Comparison of ENCODE assay signal across 25 cellular contexts in the genomic region with DNA sequence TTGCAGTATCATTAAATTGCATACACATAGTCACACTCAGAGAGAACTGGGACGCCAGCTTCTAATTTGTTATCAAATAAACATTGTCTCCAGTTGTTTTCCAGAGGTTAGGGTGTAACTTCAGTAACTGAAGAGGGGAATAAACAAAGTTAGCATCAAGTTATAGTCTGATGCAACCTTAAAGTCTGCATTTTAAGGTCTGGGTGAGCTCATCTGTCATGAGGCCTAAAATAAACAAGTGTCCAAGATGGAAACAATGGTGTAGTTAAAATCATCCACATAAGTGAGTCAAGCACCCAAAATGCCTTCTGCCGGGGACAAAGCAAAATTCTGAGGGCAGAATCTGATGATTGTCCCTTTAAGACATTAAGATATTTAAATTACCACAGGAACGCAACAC.
"Had no signal": no experiment of that assay in that cellular context is flagged by ENCODE, and none has a peak within 500 bp of the region (broad histone marks: within the 10 kb centered on the region; RNA-seq: fewer than 3 reads in every experiment).

No MANE protein-coding gene starts in this region.

- H3K4me2 ChIP-seq: hepatocyte, smooth muscle cell had no signal

- H3K36me3 Mint-ChIP-seq: memory B cell; naive thymus-derived CD4-positive, alpha-beta T cell; stimulated activated effector memory CD8-positive, alpha-beta T cell treated with anti-CD3 and anti-CD28 coated beads, Interleukin-12 subunit alpha, Interleukin-12 subunit beta, amount 100 ng/mL, for 72 hours had no signal

- H3K4me3 Mint-ChIP-seq: endodermal cell; memory B cell; naive thymus-derived CD4-positive, alpha-beta T cell; stimulated activated effector memory CD8-positive, alpha-beta T cell treated with anti-CD3 and anti-CD28 coated beads, Interleukin-12 subunit alpha, Interleukin-12 subunit beta, amount 100 ng/mL, for 72 hours had no signal

- H2AFZ ChIP-seq: hepatocyte had no signal

- H3K27ac Mint-ChIP-seq: endodermal cell; memory B cell; naive thymus-derived CD4-positive, alpha-beta T cell; stimulated activated effector memory CD8-positive, alpha-beta T cell treated with anti-CD3 and anti-CD28 coated beads, Interleukin-12 subunit alpha, Interleukin-12 subunit beta, amount 100 ng/mL, for 72 hours had no signal

- H3K4me3 ChIP-seq: hepatocyte, left ventricle myocardium inferior, lower lobe of right lung, right atrium auricular region, sigmoid colon, smooth muscle cell, tibial artery, upper lobe of right lung had no signal

- H3K9me3 ChIP-seq: left ventricle myocardium inferior, lower lobe of right lung, neutrophil, right atrium auricular region, sigmoid colon, tibial artery, upper lobe of right lung had no signal

- H3K79me2 ChIP-seq: hepatocyte had no signal

- H3K4me1 Mint-ChIP-seq: endodermal cell; memory B cell; naive thymus-derived CD4-positive, alpha-beta T cell; stimulated activated effector memory CD8-positive, alpha-beta T cell treated with anti-CD3 and anti-CD28 coated beads, Interleukin-12 subunit alpha, Interleukin-12 subunit beta, amount 100 ng/mL, for 72 hours had no signal

- H3K36me3 ChIP-seq: left ventricle myocardium inferior, lower lobe of right lung, neutrophil, right atrium auricular region, sigmoid colon, tibial artery, upper lobe of right lung had no signal

- H3K27me3 ChIP-seq: hepatocyte, neutrophil, right atrium auricular region, sigmoid colon, tibial artery, upper lobe of right lung had no signal

- H3K9me3 Mint-ChIP-seq: endodermal cell; memory B cell; stimulated activated effector memory CD8-positive, alpha-beta T cell treated with anti-CD3 and anti-CD28 coated beads, Interleukin-12 subunit alpha, Interleukin-12 subunit beta, amount 100 ng/mL, for 72 hours had no signal

- H3K4me1 ChIP-seq: tibial artery, upper lobe of right lung had no signal

- DNase-seq: cerebellar nuclear complex; effector CD4-positive, alpha-beta T cell; endodermal cell; erythroblast; foreskin melanocyte; head of caudate nucleus; kidney; left cardiac atrium; left ventricle myocardium inferior; lower lobe of right lung; midbrain; naive thymus-derived CD4-positive, alpha-beta T cell; posterior cingulate gyrus; sigmoid colon; stimulated activated CD4-positive, alpha-beta T cell treated with anti-CD3 and anti-CD28 coated beads, Interleukin-4, amount 100 ng/mL, for 1 hour; stimulated activated CD8-positive, alpha-beta memory T cell treated with anti-CD3 and anti-CD28 coated beads, Interleukin-4, amount 100 ng/mL, for 48 hours; stimulated activated naive CD8-positive, alpha-beta T cell treated with anti-CD3 and anti-CD28 coated beads, Interleukin-15, Interleukin-2, amounts not matched to agents 100 U/mL and 50 U/mL, for 24 hours; tibial artery; upper lobe of right lung had no signal

- H3K27ac ChIP-seq: hepatocyte, left ventricle myocardium inferior, lower lobe of right lung, neutrophil, right atrium auricular region, tibial artery, upper lobe of right lung had no signal

- ATAC-seq: left cardiac atrium; lower lobe of right lung; naive thymus-derived CD4-positive, alpha-beta T cell; stimulated activated effector memory CD8-positive, alpha-beta T cell treated with anti-CD3 and anti-CD28 coated beads, Interleukin-12 subunit alpha, Interleukin-12 subunit beta, amount 100 ng/mL, for 72 hours; stimulated activated naive CD8-positive, alpha-beta T cell treated with anti-CD3 and anti-CD28 coated beads, Interleukin-15, Interleukin-2, amounts not matched to agents 100 U/mL and 50 U/mL, for 24 hours; upper lobe of right lung had no signal
